ENCODE assay signal across 26 cellular contexts in the genomic region with DNA sequence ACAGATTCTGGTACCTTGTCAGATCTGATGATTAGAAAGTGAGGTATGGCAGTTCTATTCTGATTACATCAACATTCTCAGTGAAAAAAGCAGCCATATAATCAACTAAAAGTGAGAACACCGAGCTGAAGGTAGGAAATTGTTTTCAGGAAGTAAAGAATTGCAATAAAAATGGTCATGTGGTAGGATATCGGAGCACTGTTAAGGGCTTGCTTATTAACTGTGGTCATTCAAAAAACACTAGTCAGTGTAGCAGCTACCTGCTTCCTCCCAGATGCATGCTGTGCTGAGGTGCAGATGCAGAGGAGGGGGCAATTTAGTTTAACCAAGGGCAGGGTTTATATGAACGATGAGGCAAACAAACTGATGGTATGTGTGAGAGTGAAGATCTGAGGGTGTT.
"Had no signal": no experiment of that assay in that cellular context is flagged by ENCODE, and none has a peak within 500 bp of the region (broad histone marks: within the 10 kb centered on the region; RNA-seq: fewer than 3 reads in every experiment).

No MANE protein-coding gene starts in this region.

- H3K9me3 ChIP-seq: ovary, stomach, testis, thyroid gland, transverse colon, upper lobe of left lung, vagina had no signal

- H3K27me3 Mint-ChIP-seq: progenitor cell of endocrine pancreas; stimulated activated naive B cell treated with anti-CD40 and anti-IgM and Interleukin-4, amounts not matched to agents 10 μg/mL and 1 μg/mL and 100 μg/mL, for 72 hours had no signal

- H3K27me3 ChIP-seq: ovary, stomach, testis, thyroid gland, transverse colon, upper lobe of left lung, vagina had no signal

- H3K36me3 ChIP-seq: left ventricle myocardium inferior, ovary, stomach, thyroid gland, transverse colon, upper lobe of left lung, vagina had no signal

- DNase-seq: hippocampal formation; kidney glomerular epithelial cell; left cardiac atrium; left ventricle myocardium inferior; mesendoderm; naive thymus-derived CD8-positive, alpha-beta T cell; ovary; retina; right cardiac atrium; stimulated activated CD4-positive, alpha-beta T cell treated with anti-CD3 and anti-CD28 coated beads, Interleukin-12 subunit alpha, Interleukin-12 subunit beta, amount 100 ng/mL, for 4 hours; stimulated activated CD4-positive, alpha-beta T cell treated with anti-CD3 and anti-CD28 coated beads, Interleukin-15, amount 100 ng/mL, for 24 hours; stimulated activated CD4-positive, alpha-beta T cell treated with anti-CD3 and anti-CD28 coated beads, Interleukin-2, amount 100 ng/mL, for 24 hours; stimulated activated CD4-positive, alpha-beta T cell treated with anti-CD3 and anti-CD28 coated beads, Interleukin-4, amount 100 ng/mL, for 1 hour; stimulated activated naive B cell treated with anti-CD40 and anti-IgM and Interleukin-4, amounts not matched to agents 10 μg/mL and 1 μg/mL and 100 μg/mL, for 72 hours; stimulated activated naive CD8-positive, alpha-beta T cell treated with anti-CD3 and anti-CD28 coated beads, Interleukin-15, Interleukin-2, amounts not matched to agents 100 U/mL and 50 U/mL, for 24 hours; stomach; testis; thyroid gland; transverse colon; upper lobe of left lung had no signal

- H3K4me1 ChIP-seq: left ventricle myocardium inferior, stomach, testis, thyroid gland, transverse colon, upper lobe of left lung, vagina had no signal

- ATAC-seq: left cardiac atrium; naive thymus-derived CD8-positive, alpha-beta T cell; right cardiac atrium; sciatic nerve; stimulated activated naive B cell treated with anti-CD40 and anti-IgM and Interleukin-4, amounts not matched to agents 10 μg/mL and 1 μg/mL and 100 μg/mL, for 72 hours; stimulated activated naive CD8-positive, alpha-beta T cell treated with anti-CD3 and anti-CD28 coated beads, Interleukin-15, Interleukin-2, amounts not matched to agents 100 U/mL and 50 U/mL, for 24 hours had no signal

- H3K27ac Mint-ChIP-seq: mesothelial cell of epicardium; naive thymus-derived CD8-positive, alpha-beta T cell; progenitor cell of endocrine pancreas; stimulated activated naive B cell treated with anti-CD40 and anti-IgM and Interleukin-4, amounts not matched to agents 10 μg/mL and 1 μg/mL and 100 μg/mL, for 72 hours had no signal

- H3K4me1 Mint-ChIP-seq: naive thymus-derived CD8-positive, alpha-beta T cell; stimulated activated naive B cell treated with anti-CD40 and anti-IgM and Interleukin-4, amounts not matched to agents 10 μg/mL and 1 μg/mL and 100 μg/mL, for 72 hours had no signal

- H3K4me3 ChIP-seq: left ventricle myocardium inferior, lung, ovary, skin epidermis, stomach, testis, thyroid gland, transverse colon, upper lobe of left lung, vagina had no signal

- H3K9me3 Mint-ChIP-seq: naive thymus-derived CD8-positive, alpha-beta T cell; stimulated activated naive B cell treated with anti-CD40 and anti-IgM and Interleukin-4, amounts not matched to agents 10 μg/mL and 1 μg/mL and 100 μg/mL, for 72 hours had no signal

- H3K27ac ChIP-seq: left ventricle myocardium inferior, ovary, skin epidermis, stomach, testis, thyroid gland, transverse colon, upper lobe of left lung, vagina had no signal

- H3K4me3 Mint-ChIP-seq: mesothelial cell of epicardium; naive thymus-derived CD8-positive, alpha-beta T cell; stimulated activated naive B cell treated with anti-CD40 and anti-IgM and Interleukin-4, amounts not matched to agents 10 μg/mL and 1 μg/mL and 100 μg/mL, for 72 hours had no signal
